In genomic region chr15:39114690-39115378, GRCh38 we compare ENCODE assay signal across 16 cellular contexts.
DNase-seq lines count a peak whose midpoint lies in the region; ATAC-seq and TF ChIP-seq lines count a peak whose summit lies in the region.
"Had no signal": no experiment of that assay in that cellular context is flagged by ENCODE, and none has a peak within 500 bp of the region (broad histone marks: within the 10 kb centered on the region; RNA-seq: fewer than 3 reads in every experiment).

No MANE protein-coding gene starts in this region.

- H3K36me3 Mint-ChIP-seq in naive thymus-derived CD8-positive, alpha-beta T cell: peaks cover 0 to 21% (median 4%) of the 10 kb centered on the region in 3 donors
- H3K36me3 Mint-ChIP-seq: CD14-positive monocyte; CD8-positive, alpha-beta T cell had no signal

- H3K27me3 Mint-ChIP-seq in naive thymus-derived CD8-positive, alpha-beta T cell: peaks cover 24 to 55% (median 26%) of the 10 kb centered on the region in 5 donors

- no peaks in the 10 kb centered on the region for H3K4me1 Mint-ChIP-seq in naive thymus-derived CD8-positive, alpha-beta T cell
- H3K4me1 Mint-ChIP-seq: CD14-positive monocyte, GM23338 had no signal

- H3K9me3 Mint-ChIP-seq in naive thymus-derived CD8-positive, alpha-beta T cell: peaks cover 6 to 32% (median 21%) of the 10 kb centered on the region in 9 donors

- H3K4me1 ChIP-seq in RWPE2 (ENCODE audit: insufficient read depth, poor library complexity, severe bottlenecking) (peaks cover 15% of the 10 kb centered on the region), upper lobe of right lung (no peaks in the 10 kb centered on the region)
- H3K4me1 ChIP-seq: A549 had no signal

- no peak for TF ChIP-seq CTCF in RWPE2 (IDR thresholded peaks at IDR 0.05; ENCODE audit: poor library complexity, severe bottlenecking)
- no peak for TF ChIP-seq CTCF in omental fat pad (IDR thresholded peaks at IDR 0.05)
- no peak for TF ChIP-seq CTCF in upper lobe of right lung (IDR thresholded peaks at IDR 0.05)

- DNase-seq in HPDE6-E6E7 (ENCODE audit: extremely low spot score) (peak; percentile 54), RWPE2 (ENCODE audit: low spot score) (no peak), omental fat pad (ENCODE audit: low spot score) (no peak), NCI-H187 treated with DMSO at 0.1 percent for 48 hours (lab: John Stamatoyannopoulos, UW) (no peak), upper lobe of right lung (no peak)
- DNase-seq in naive thymus-derived CD8-positive, alpha-beta T cell: no peak
- DNase-seq: CD8-positive, alpha-beta T cell; COR-L47; DMS153; DND-41; GDM1; H7 had no signal

- POLR2A ChIA-PET in naive thymus-derived CD8-positive, alpha-beta T cell (lab: Charles Lee): no interaction called here

- no peak overlapping the region for H3K27ac Mint-ChIP-seq in naive thymus-derived CD8-positive, alpha-beta T cell
- H3K27ac Mint-ChIP-seq: CD8-positive, alpha-beta T cell; GM23338 had no signal

- H3K9me3 ChIP-seq in RWPE2 (ENCODE audit: severe bottlenecking) (peaks cover 10% of the 10 kb centered on the region), upper lobe of right lung (no peaks in the 10 kb centered on the region)

- H3K27me3 ChIP-seq in RWPE2 (ENCODE audit: insufficient read depth, poor library complexity, severe bottlenecking): no peaks in the 10 kb centered on the region
- no peaks in the 10 kb centered on the region for H3K27me3 ChIP-seq in upper lobe of right lung

- intact Hi-C loops in upper lobe of right lung (cut with DNase I): no loop called here

- no peak overlapping the region for H3K27ac ChIP-seq in RWPE2 (ENCODE audit: poor library complexity, severe bottlenecking)
- no peak overlapping the region for H3K27ac ChIP-seq in upper lobe of right lung
- H3K27ac ChIP-seq: A549 had no signal

- no peak overlapping the region for H3K4me3 Mint-ChIP-seq in naive thymus-derived CD8-positive, alpha-beta T cell
- H3K4me3 Mint-ChIP-seq: CD14-positive monocyte; CD8-positive, alpha-beta T cell; GM23338 had no signal

- H3K36me3 ChIP-seq in RWPE2 (ENCODE audit: low read depth) (no peaks in the 10 kb centered on the region), upper lobe of right lung (no peaks in the 10 kb centered on the region)

- ATAC-seq in RWPE2 (ENCODE audit: low read depth) (peak; percentile 54), esophagus mucosa (peak; percentile 93), omental fat pad (ENCODE audit: low FRiP score) (no peak), upper lobe of right lung (no peak)
- no peak for ATAC-seq in naive thymus-derived CD8-positive, alpha-beta T cell
- ATAC-seq: A549; CD8-positive, alpha-beta T cell; GM23338 had no signal

- H3K4me3 ChIP-seq in RWPE2 (ENCODE audit: severe bottlenecking) (no peak overlapping the region), upper lobe of right lung (no peak overlapping the region)
- H3K4me3 ChIP-seq: A549, GM23338 had no signal

Comparison
In these comparisons a context has a peak if more than half of its experiments do, and no peak if none do; other contexts are left out.
1. ATAC-seq: peak in RWPE2 (single experiment) and esophagus mucosa (single experiment); none in omental fat pad (single experiment), upper lobe of right lung (single experiment) and naive thymus-derived CD8-positive, alpha-beta T cell (0 of 2).